8 cellular contexts compared by ENCODE assay signal in the genomic region with DNA sequence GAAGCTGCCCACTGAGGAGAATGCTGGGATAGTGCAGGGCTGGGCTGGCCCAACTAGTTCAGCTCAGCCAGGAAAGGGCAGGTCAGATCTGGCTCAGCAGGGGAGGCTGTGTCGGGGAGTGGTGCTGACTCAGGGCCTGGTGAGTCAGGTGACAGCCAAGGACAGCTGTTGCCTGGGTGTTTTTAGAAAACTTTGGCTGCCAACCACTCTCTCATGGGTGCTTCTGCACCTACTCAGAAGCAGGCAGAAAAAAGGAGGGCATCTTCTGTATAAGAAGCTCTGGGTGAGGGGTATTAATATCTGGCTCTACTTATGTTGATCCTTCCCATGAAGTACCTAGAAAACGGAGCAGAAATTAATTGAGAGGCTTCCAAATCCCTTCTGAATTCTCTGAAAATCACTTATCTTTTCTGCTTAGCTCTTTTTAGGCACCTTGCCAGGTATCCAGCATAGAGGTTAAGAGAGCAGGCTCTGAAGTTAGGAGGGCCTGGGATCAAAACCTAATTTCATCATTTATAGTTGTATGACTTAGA. TPM values are rescaled to one million over a fixed set of nuclear protein-coding genes. Genes with fewer than 3 reads are reported as not detected.
DNase-seq lines count a peak whose midpoint lies in the region; ATAC-seq, FAIRE-seq and TF ChIP-seq lines count a peak whose summit lies in the region.

No MANE protein-coding gene starts in this region.

- H3K27me3 ChIP-seq in ACC112 (ENCODE audit: insufficient read depth, low read length) = no peaks in the 10 kb centered on the region

- H3K4me1 ChIP-seq in ACC112 (ENCODE audit: control insufficient read depth, insufficient read depth, low read length, unreplicated experiment) (peaks cover 27% of the 10 kb centered on the region), kidney (ENCODE audit: control insufficient read depth in 1 of 2, insufficient read depth in 1 of 2, low read depth in 1 of 2, low read length in 2 of 2) (peaks cover 7 to 12% of the 10 kb centered on the region in 2 donors)

- no peak for TF ChIP-seq CTCF in astrocyte of the spinal cord (IDR thresholded peaks at IDR 0.05; ENCODE audit: low read depth, low read length)
- TF ChIP-seq CTCF in kidney (IDR thresholded peaks at IDR 0.05; ENCODE audit: borderline replicate concordance, extremely low read depth, insufficient read depth) = no peak

- in situ Hi-C loops in astrocyte of the spinal cord (cut with HindIII; ENCODE audit: low sequenced_read_pairs) = no loop called here

- no peak overlapping the region for H3K4me3 ChIP-seq in ACC112 (ENCODE audit: low read depth, low read length)
- no peak overlapping the region for H3K4me3 ChIP-seq in astrocyte of the spinal cord (ENCODE audit: low read depth, low read length)
- H3K4me3 ChIP-seq in kidney (ENCODE audit: low read length in 2 of 2) = no peak overlapping the region

- intact Hi-C loops in kidney (cut with DNase I) = no loop called here

- peak overlapping the region; percentile 80 for H3K27ac ChIP-seq in ACC112 (ENCODE audit: low read depth, low read length)
- peak overlapping the region; percentile 82 to 84 for H3K27ac ChIP-seq in kidney (ENCODE audit: low read depth in 2 of 2, low read length in 2 of 2)

- no peak for ATAC-seq in GM19452 (IDR thresholded peaks at IDR 0.05; ENCODE audit: unreplicated experiment)
- ATAC-seq in HG02870 (IDR thresholded peaks at IDR 0.05; ENCODE audit: unreplicated experiment) = no peak

- no peak for FAIRE-seq in kidney (lab: Jason Lieb, UNC)

- H3K36me3 ChIP-seq in ACC112 (ENCODE audit: insufficient read depth, low read length) (no peaks in the 10 kb centered on the region), kidney (ENCODE audit: control insufficient read depth in 1 of 2, insufficient read depth in 2 of 2, low read length in 2 of 2) (no peaks in the 10 kb centered on the region)

- H3K79me2 ChIP-seq in ACC112 (ENCODE audit: control insufficient read depth, insufficient read depth, low read length, unreplicated experiment) = no peaks in the 10 kb centered on the region

- no peaks in the 10 kb centered on the region for H3K9me3 ChIP-seq in kidney (ENCODE audit: control insufficient read depth in 1 of 2, low read length in 2 of 2)

- peak; percentile 46 for DNase-seq in GOT3 (lab: John Stamatoyannopoulos, UW)
- DNase-seq in NCI-H69 (lab: John Stamatoyannopoulos, UW) = peak; percentile 69
- peak; percentile 88 for DNase-seq in astrocyte of the spinal cord (ENCODE audit: low read depth, low spot score)
- DNase-seq in kidney = peak; percentile 93
- DNase-seq in stimulated activated CD4-positive, alpha-beta T cell treated with anti-CD3 and anti-CD28 coated beads, Interleukin-15, amount 100 ng/mL, for 48 hours (ENCODE audit: low read depth in 2 of 2) = peak; percentile 23 to 39

- H2AFZ ChIP-seq in ACC112 (ENCODE audit: low read length, unreplicated experiment) = no peak overlapping the region

- peak overlapping the region in 1 of 2 donors; percentile 68 for H3K9ac ChIP-seq in kidney (ENCODE audit: low read length in 2 of 2)

RNA-seq across cellular contexts. Expression of gene RAB10, which starts 15.6 kb away (rescaled TPM):
- total RNA-seq in kidney = 122 TPM
- 59.8 TPM for polyA plus RNA-seq in kidney (ENCODE audit: insufficient read depth, low read depth, low replicate concordance)

RNA-seq across cellular contexts. Expression of gene KIF3C, which starts 36.0 kb away (rescaled TPM):
- 4.8 TPM for total RNA-seq in kidney
- polyA plus RNA-seq in kidney (ENCODE audit: insufficient read depth, low read depth, low replicate concordance) = 1.9 TPM

Comparison
In these comparisons a context has a peak if more than half of its experiments do, and no peak if none do; other contexts are left out.
1. DNase-seq: peak in every context shown above with its lines; median percentile 93 in kidney; 88 in astrocyte of the spinal cord; 69 in NCI-H69; 46 in GOT3; 31 in stimulated activated CD4-positive, alpha-beta T cell treated with anti-CD3 and anti-CD28 coated beads, Interleukin-15, amount 100 ng/mL, for 48 hours.